Comparison of ENCODE assay signal across 1 cellular context in genomic region chr14:22898302-22898894, GRCh38.
TF ChIP-seq lines count a peak whose summit lies in the region.

No MANE protein-coding gene starts in this region.

TF ChIP-seq in K562, 482 proteins besides CTCF, POLR2A, EP300 and RAD21:
- TF ChIP-seq RFX1 (IDR thresholded peaks at IDR 0.05) (0 out of 2 replicates have a peak, but pooled peaks have one; percentile 16), ATF3 (IDR thresholded peaks at IDR 0.05) (peak; percentile 74), ATF3 (CRISPR knock-in tag; conservative IDR thresholded peaks at IDR 0.05) (no peak), CTBP1 (IDR thresholded peaks at IDR 0.05; ENCODE audit: borderline replicate concordance) (peak; percentile 60; the same call in 1 of the 2 replicates), DPF2 (IDR thresholded peaks at IDR 0.05) (no peak), TBL1XR1 (IDR thresholded peaks at IDR 0.05; ENCODE audit: low read length in 2 of 2) (no peak), ZFX (CRISPR knock-in tag; IDR thresholded peaks at IDR 0.05) (peak; percentile 25), JUND (IDR thresholded peaks at IDR 0.05; ENCODE audit: borderline replicate concordance, low read depth, low read length) (peak; percentile 73), JUND (tag; IDR thresholded peaks at IDR 0.05; ENCODE audit: borderline replicate concordance, low read depth, low read length) (peak; percentile 43; the same call in 1 of the 3 replicates), ARID1B (IDR thresholded peaks at IDR 0.05) (peak; percentile 47), MECOM (CRISPR knock-in tag; IDR thresholded peaks at IDR 0.05) (peak; percentile 91), PBX2 (CRISPR knock-in tag; IDR thresholded peaks at IDR 0.05; ENCODE audit: low read depth) (peak; percentile 33; the same call in 1 of the 2 replicates), PBX2 (tag; conservative IDR thresholded peaks at IDR 0.05; ENCODE audit: low read depth) (peak; percentile 66), EP400 (IDR thresholded peaks at IDR 0.05) (peak; percentile 21; the same call in 1 of the 2 replicates), RAD51 (IDR thresholded peaks at IDR 0.05; ENCODE audit: borderline replicate concordance, low read depth) (no peak), PCBP2 (IDR thresholded peaks at IDR 0.05; ENCODE audit: low read depth, low read length, poor library complexity, severe bottlenecking) (no peak), MEIS2 (IDR thresholded peaks at IDR 0.05; ENCODE audit: partially characterized antibody) (peak; percentile 76), KDM1A (IDR thresholded peaks at IDR 0.05) (peak in 1 of 2 experiments; percentile 35; a peak in 1 of 4 replicates), RCOR1 (IDR thresholded peaks at IDR 0.05; ENCODE audit: borderline replicate concordance in 1 of 2, low read depth in 2 of 2, low read length in 2 of 2) (peak in 1 of 2 experiments; percentile 20; a peak in 1 of 4 replicates), SMARCC2 (IDR thresholded peaks at IDR 0.05; ENCODE audit: low read depth) (0 out of 2 replicates have a peak, but pooled peaks have one; percentile 38), PKNOX1 (IDR thresholded peaks at IDR 0.05) (peak; percentile 95), ZNF507 (tag; conservative IDR thresholded peaks at IDR 0.05) (no peak), MNT (conservative IDR thresholded peaks at IDR 0.05) (0 out of 4 replicates have a peak, but pooled peaks of 1 of the 2 experiments have one; percentile 16), TSC22D4 (tag; IDR thresholded peaks at IDR 0.05) (no peak), FOSL1 (tag; conservative IDR thresholded peaks at IDR 0.05) (peak; percentile 94), ZBTB9 (CRISPR knock-in tag; IDR thresholded peaks at IDR 0.05) (no peak), ZNF592 (IDR thresholded peaks at IDR 0.05) (peak; percentile 51), SRF (CRISPR knock-in tag; IDR thresholded peaks at IDR 0.05) (peak; percentile 40 to 92; a peak in 2 of 4 replicates), SMARCA4 (IDR thresholded peaks at IDR 0.05) (0 out of 2 replicates have a peak, but pooled peaks have one; percentile 16), L3MBTL2 (IDR thresholded peaks at IDR 0.05) (0 out of 2 replicates have a peak, but pooled peaks have one; percentile 15)
